9 cellular contexts compared by ENCODE assay signal in genomic region chr20:41476013-41476441, GRCh38.
A peak's percentile ranks its signal among the peaks of the same experiment; 100 is the strongest.
DNase-seq lines count a peak whose midpoint lies in the region; ATAC-seq and TF ChIP-seq lines count a peak whose summit lies in the region.
"Had no signal": no experiment of that assay in that cellular context is flagged by ENCODE, and none has a peak within 500 bp of the region (broad histone marks: within the 10 kb centered on the region; RNA-seq: fewer than 3 reads in every experiment).

No MANE protein-coding gene starts in this region.

- peaks cover 2% of the 10 kb centered on the region for H3K27me3 Mint-ChIP-seq in HFFc6 (ENCODE audit: insufficient read depth)

- TF ChIP-seq CTCF in HFFc6 (IDR thresholded peaks at IDR 0.05), result no peak

- H3K4me3 Mint-ChIP-seq in HFFc6, result no peak overlapping the region

- ATAC-seq in GM19397 (IDR thresholded peaks at IDR 0.05; ENCODE audit: unreplicated experiment), result no peak

- H3K4me3 ChIP-seq in skeletal muscle cell (ENCODE audit: low read depth, low read length), result no peak overlapping the region

- peaks cover 47% of the 10 kb centered on the region for H3K36me3 Mint-ChIP-seq in HFFc6 (ENCODE audit: low read depth)

- H3K4me1 Mint-ChIP-seq in HFFc6 (ENCODE audit: low read depth), result peaks cover 52% of the 10 kb centered on the region

- peak overlapping the region; percentile 48 for H3K27ac Mint-ChIP-seq in HFFc6

- peak; percentile 58 for DNase-seq in HFFc6
- peak; percentile 60 for DNase-seq in RPMI7951 (ENCODE audit: low read depth)
- DNase-seq in fibroblast of the conjunctiva (ENCODE audit: low read depth), result peak; percentile 33
- DNase-seq in skeletal muscle cell (ENCODE audit: low read depth), result peak; percentile 38
- DNase-seq in activated CD4-positive, alpha-beta T cell treated with anti-CD3 and anti-CD28 coated beads for 4 hours, result no peak
- no peak for DNase-seq in middle frontal gyrus (ENCODE audit: extremely low spot score, low spot score)
- DNase-seq in activated T-cell treated with anti-CD3 and anti-CD28 coated beads, Interleukin-2, amount 50 U/mL, for 48 hours, result no peak
- DNase-seq: activated naive CD4-positive, alpha-beta T cell treated with anti-CD3 and anti-CD28 coated beads, Interleukin-2, amount 50 U/mL, for 16 hours had no signal

- no peaks in the 10 kb centered on the region; the same call in 1 of the 2 replicates for H3K9me3 Mint-ChIP-seq in HFFc6

Comparison
In these comparisons a context has a peak if more than half of its experiments do, and no peak if none do; other contexts are left out.
1. DNase-seq: peak in HFFc6 (single experiment), RPMI7951 (single experiment), fibroblast of the conjunctiva (single experiment) and skeletal muscle cell (single experiment); none in activated CD4-positive, alpha-beta T cell treated with anti-CD3 and anti-CD28 coated beads for 4 hours (0 of 2), middle frontal gyrus (single experiment) and activated T-cell treated with anti-CD3 and anti-CD28 coated beads, Interleukin-2, amount 50 U/mL, for 48 hours (0 of 2).